20 cellular contexts compared by ENCODE assay signal in genomic region chr1:213399695-213400094, GRCh38.
DNase-seq lines count a peak whose midpoint lies in the region; TF ChIP-seq lines count a peak whose summit lies in the region.
"Had no signal": no experiment of that assay in that cellular context is flagged by ENCODE, and none has a peak within 500 bp of the region (broad histone marks: within the 10 kb centered on the region; RNA-seq: fewer than 3 reads in every experiment).

No MANE protein-coding gene starts in this region.

- H3K4me1 ChIP-seq in Caco-2 (no peaks in the 10 kb centered on the region), NT2/D1 (ENCODE audit: insufficient read depth, insufficient read length) (peaks cover 10% of the 10 kb centered on the region), cardiac muscle cell (ENCODE audit: low read depth) (peaks cover 14% of the 10 kb centered on the region), sigmoid colon (no peaks in the 10 kb centered on the region)

- H3K27ac ChIP-seq in cardiac muscle cell (peak overlapping the region; percentile 96), sigmoid colon (no peak overlapping the region)
- H3K27ac ChIP-seq: body of pancreas, KMS-11 had no signal

- no peak for TF ChIP-seq POLR2A in sigmoid colon (IDR thresholded peaks at IDR 0.05)

- H3K4me1 Mint-ChIP-seq in Caco-2 (ENCODE audit: low read depth, unreplicated experiment) (peaks cover 14% of the 10 kb centered on the region), immature natural killer cell (no peaks in the 10 kb centered on the region)
- H3K4me1 Mint-ChIP-seq in activated CD4-positive, alpha-beta memory T cell treated with anti-CD3 and anti-CD28 coated beads, Interleukin-2, amount 10 ng/mL, durations not matched to agents 7 days and 5 days, result no peaks in the 10 kb centered on the region

- H3K27ac Mint-ChIP-seq in Caco-2 (ENCODE audit: unreplicated experiment) (peak overlapping the region; percentile 75), immature natural killer cell (no peak overlapping the region)
- no peak overlapping the region for H3K27ac Mint-ChIP-seq in activated CD4-positive, alpha-beta memory T cell treated with anti-CD3 and anti-CD28 coated beads, Interleukin-2, amount 10 ng/mL, durations not matched to agents 7 days and 5 days

- POLR2A ChIA-PET in Caco-2 (lab: Charles Lee), result interaction anchor here (1.0 kb wide), 1 partner anchor 23 kb away, joined by 3 read pairs; no protein-coding TSS in a partner anchor
- POLR2A ChIA-PET in activated CD4-positive, alpha-beta memory T cell treated with anti-CD3 and anti-CD28 coated beads, Interleukin-2, amount 10 ng/mL, durations not matched to agents 7 days and 5 days (lab: Charles Lee), result no interaction called here

- no peak overlapping the region for H3K4me3 ChIP-seq in Caco-2 (ENCODE audit: low read depth, low read length)
- H3K4me3 ChIP-seq in NT2/D1 (ENCODE audit: insufficient read length, low read depth), result no peak overlapping the region
- H3K4me3 ChIP-seq in cardiac muscle cell, result no peak overlapping the region
- no peak overlapping the region for H3K4me3 ChIP-seq in sigmoid colon
- H3K4me3 ChIP-seq: body of pancreas, GM12878, lung had no signal

- CTCF ChIA-PET in Caco-2 (lab: Charles Lee), result interaction anchor here (0.6 to 0.9 kb wide), 2 partner anchors 15 to 25 kb away, joined by 3 read pairs; no protein-coding TSS in a partner anchor
- CTCF ChIA-PET in activated CD4-positive, alpha-beta memory T cell treated with anti-CD3 and anti-CD28 coated beads, Interleukin-2, amount 10 ng/mL, durations not matched to agents 7 days and 5 days (lab: Charles Lee), result no interaction called here

- H3K36me3 Mint-ChIP-seq in Caco-2 (ENCODE audit: insufficient read depth, unreplicated experiment) (no peaks in the 10 kb centered on the region), immature natural killer cell (no peaks in the 10 kb centered on the region)
- no peaks in the 10 kb centered on the region for H3K36me3 Mint-ChIP-seq in activated CD4-positive, alpha-beta memory T cell treated with anti-CD3 and anti-CD28 coated beads, Interleukin-2, amount 10 ng/mL, durations not matched to agents 7 days and 5 days (ENCODE audit: low read depth)

- WGBS in sigmoid colon, 2 donors, result 86 to 92% methylated on average over 10 of the region's 10 CpGs

- DNase-seq in Caco-2 (peak; percentile 35 to 59), NT2/D1 (ENCODE audit: low read depth, low spot score) (peak; percentile 58), cardiac muscle cell (ENCODE audit: low read depth in 1 of 2, low spot score in 1 of 2) (peak in 1 of 2 donors; percentile 90), myocyte (ENCODE audit: low read depth) (peak; percentile 84), immature natural killer cell (no peak), D341Med (ENCODE audit: low spot score) (no peak), sigmoid colon (no peak)
- DNase-seq in activated CD4-positive, alpha-beta memory T cell treated with anti-CD3 and anti-CD28 coated beads, Interleukin-2, amount 10 ng/mL, durations not matched to agents 7 days and 5 days, result no peak
- DNase-seq: activated CD4-positive, alpha-beta T cell treated with anti-CD3 and anti-CD28 coated beads for 1 hour; activated CD8-positive, alpha-beta memory T cell treated with anti-CD3 and anti-CD28 coated beads, Interleukin-2, amount 50 U/mL, for 4 hours; activated naive CD4-positive, alpha-beta T cell treated with anti-CD3 and anti-CD28 coated beads, Interleukin-2, amount 50 U/mL, for 16 hours; body of pancreas; effector CD4-positive, alpha-beta T cell; hypothalamus; NCI-H1105 treated with DMSO at 0.1 percent for 48 hours; NCI-H345; stimulated activated CD4-positive, alpha-beta T cell treated with anti-CD3 and anti-CD28 coated beads, Interleukin-2, amount 100 ng/mL, for 24 hours had no signal

- H3K9me3 ChIP-seq in Caco-2 (0 out of 2 replicates have a peak, but pooled peaks cover 4% of the 10 kb centered on the region), NT2/D1 (ENCODE audit: insufficient read depth, low read length) (no peaks in the 10 kb centered on the region), cardiac muscle cell (ENCODE audit: low read depth) (no peaks in the 10 kb centered on the region), sigmoid colon (no peaks in the 10 kb centered on the region)
- H3K9me3 ChIP-seq: body of pancreas had no signal

- intact Hi-C loops in Caco-2 (cut with micrococcal nuclease; ENCODE audit: unreplicated experiment) (no loop called here), sigmoid colon (cut with DNase I) (no loop called here)

- TF ChIP-seq EP300 in sigmoid colon (IDR thresholded peaks at IDR 0.05), result no peak

- H3K9me3 Mint-ChIP-seq in Caco-2 (ENCODE audit: unreplicated experiment), result peaks cover 19% of the 10 kb centered on the region
- H3K9me3 Mint-ChIP-seq in immature natural killer cell, result no peaks in the 10 kb centered on the region
- no peaks in the 10 kb centered on the region for H3K9me3 Mint-ChIP-seq in activated CD4-positive, alpha-beta memory T cell treated with anti-CD3 and anti-CD28 coated beads, Interleukin-2, amount 10 ng/mL, durations not matched to agents 7 days and 5 days

- no peak overlapping the region for H3K9ac ChIP-seq in NT2/D1 (ENCODE audit: insufficient read length, low read depth)
- H3K9ac ChIP-seq: KMS-11 had no signal

- TF ChIP-seq CTCF in Caco-2 (IDR thresholded peaks at IDR 0.05; ENCODE audit: insufficient read depth in 1 of 2, low read depth in 1 of 2, low read length in 1 of 2, severe bottlenecking in 1 of 2, unreplicated experiment in 1 of 2), result no peak
- TF ChIP-seq CTCF in cardiac muscle cell (IDR thresholded peaks at IDR 0.05; ENCODE audit: low read depth, low read length), result no peak
- TF ChIP-seq CTCF in sigmoid colon (IDR thresholded peaks at IDR 0.05), result no peak

- H3K4me3 Mint-ChIP-seq in Caco-2 (ENCODE audit: unreplicated experiment) (peak overlapping the region; percentile 42), immature natural killer cell (no peak overlapping the region)
- H3K4me3 Mint-ChIP-seq in activated CD4-positive, alpha-beta memory T cell treated with anti-CD3 and anti-CD28 coated beads, Interleukin-2, amount 10 ng/mL, durations not matched to agents 7 days and 5 days, result no peak overlapping the region

- BruUV-seq in Caco-2 (replicated peaks; lab: Mats Ljungman, UMichigan), result no TSS peak

- H3K27me3 ChIP-seq in Caco-2 (replicated peaks; ENCODE audit: control insufficient read depth, insufficient read depth, low read length) (no peaks in the 10 kb centered on the region), NT2/D1 (ENCODE audit: insufficient read depth, insufficient read length) (no peaks in the 10 kb centered on the region), cardiac muscle cell (no peaks in the 10 kb centered on the region), sigmoid colon (no peaks in the 10 kb centered on the region)
- H3K27me3 ChIP-seq: body of pancreas had no signal

- no peaks in the 10 kb centered on the region for H3K36me3 ChIP-seq in Caco-2 (ENCODE audit: control insufficient read depth, insufficient read depth, low read length)
- no peaks in the 10 kb centered on the region for H3K36me3 ChIP-seq in NT2/D1 (ENCODE audit: insufficient read depth, insufficient read length, low read length)
- H3K36me3 ChIP-seq in cardiac muscle cell, result no peaks in the 10 kb centered on the region
- no peaks in the 10 kb centered on the region for H3K36me3 ChIP-seq in sigmoid colon

- H3K27me3 Mint-ChIP-seq in Caco-2 (ENCODE audit: insufficient read depth, unreplicated experiment), result no peaks in the 10 kb centered on the region
- H3K27me3 Mint-ChIP-seq in immature natural killer cell (ENCODE audit: low read depth in 3 of 3), result peaks cover 0 to 9% (median 8%) of the 10 kb centered on the region in 3 donors
- no peaks in the 10 kb centered on the region for H3K27me3 Mint-ChIP-seq in activated CD4-positive, alpha-beta memory T cell treated with anti-CD3 and anti-CD28 coated beads, Interleukin-2, amount 10 ng/mL, durations not matched to agents 7 days and 5 days

Comparison
In these comparisons a context has a peak if more than half of its experiments do, and no peak if none do; other contexts are left out.
1. DNase-seq: peak in Caco-2 (2 of 2), NT2/D1 (single experiment) and myocyte (single experiment); none in immature natural killer cell (0 of 3), D341Med (single experiment), sigmoid colon (single experiment) and activated CD4-positive, alpha-beta memory T cell treated with anti-CD3 and anti-CD28 coated beads, Interleukin-2, amount 10 ng/mL, durations not matched to agents 7 days and 5 days (single experiment).